In the genomic region with DNA sequence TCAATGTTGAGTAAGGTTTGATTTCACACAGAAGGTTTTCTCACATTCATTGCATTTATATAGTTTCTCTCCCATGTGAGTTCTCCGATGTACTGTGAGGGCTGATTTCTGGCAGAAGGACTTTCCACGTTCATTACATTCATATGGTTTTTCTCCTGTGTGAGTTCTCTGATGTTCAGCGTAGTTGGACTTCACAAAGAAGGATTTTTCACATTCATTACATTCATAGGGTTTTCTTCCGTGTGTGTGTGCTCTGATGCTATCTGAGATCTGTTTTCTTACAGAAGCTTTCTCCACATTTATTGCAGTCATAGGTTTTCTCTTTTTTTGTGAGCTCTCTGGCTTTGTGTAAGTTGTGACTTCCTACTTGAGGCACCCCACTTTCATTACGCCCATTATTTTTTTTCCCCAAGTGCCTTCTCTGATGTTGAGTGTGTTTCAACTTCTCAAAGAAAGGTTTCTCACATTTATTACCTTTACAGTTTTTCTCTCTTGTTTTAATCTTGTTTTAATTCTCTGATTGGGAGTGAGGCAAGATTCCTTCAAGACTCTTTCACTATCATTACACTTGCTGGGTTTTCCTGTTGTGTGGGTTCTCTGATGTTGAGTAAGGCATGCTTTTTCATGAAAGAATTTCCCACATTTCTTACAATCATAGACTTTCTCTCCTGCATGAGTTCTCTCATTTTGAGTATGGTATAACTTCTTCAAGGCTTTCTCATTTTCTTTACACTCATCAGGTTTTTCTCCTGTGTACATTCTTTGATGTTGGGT, we compare ENCODE assay signal across 21 cellular contexts. TPM values are rescaled to one million over a fixed set of nuclear protein-coding genes. Genes with fewer than 3 reads are reported as not detected.
DNase-seq lines count a peak whose midpoint lies in the region; ATAC-seq, FAIRE-seq and TF ChIP-seq lines count a peak whose summit lies in the region.
"Had no signal": no experiment of that assay in that cellular context is flagged by ENCODE, and none has a peak within 500 bp of the region (broad histone marks: within the 10 kb centered on the region; RNA-seq: fewer than 3 reads in every experiment).

No MANE protein-coding gene starts in this region.

- H3K36me3 ChIP-seq in HEK293 (ENCODE audit: control insufficient read depth in 2 of 2, insufficient read depth in 1 of 2, low read length in 2 of 2): no peaks in the 10 kb centered on the region
- no peaks in the 10 kb centered on the region for H3K36me3 ChIP-seq in K562 (ENCODE audit: control insufficient read depth, insufficient read depth, low read length)
- no peaks in the 10 kb centered on the region for H3K36me3 ChIP-seq in A673 (ENCODE audit: insufficient read depth, low read length, poor library complexity, severe bottlenecking)
- H3K36me3 ChIP-seq: BLaER1 treated with 17β-estradiol and CSF1 and Interleukin-3, amounts not matched to agents 10 nM and 100 nM had no signal

- H3K79me2 ChIP-seq in K562 (ENCODE audit: control insufficient read depth, insufficient read depth, low read length): no peaks in the 10 kb centered on the region

- no peak for FAIRE-seq in K562 (lab: Jason Lieb, UNC)
- FAIRE-seq: A204.1, G401.6, GM12891, GM19239 had no signal

- H3K27ac ChIP-seq in HEK293 (ENCODE audit: extremely low read depth, low read depth, low read length) (no peak overlapping the region), K562 (ENCODE audit: extremely low read depth, low read depth, low read length) (no peak overlapping the region), A673 (ENCODE audit: low read depth, low read length, poor library complexity, severe bottlenecking) (no peak overlapping the region)
- H3K27ac ChIP-seq: BLaER1 treated with 17β-estradiol and CSF1 and Interleukin-3, amounts not matched to agents 10 nM and 100 nM; C4-2B had no signal

- WGBS in K562 (ENCODE audit: insufficient coverage, low coverage, missing lambda C conversion rate): 0% methylated on average over 5 of the region's 5 CpGs

- H3K4me2 ChIP-seq in K562 (ENCODE audit: insufficient read depth, low read length): no peak overlapping the region
- H3K4me2 ChIP-seq: BLaER1 treated with 17β-estradiol and CSF1 and Interleukin-3, amounts not matched to agents 10 nM and 100 nM had no signal

- POLR2A ChIA-PET in HEK293 (lab: Yijun Ruan, JAX) (no interaction called here), K562 (lab: Yijun Ruan, JAX) (no interaction called here), A673 (lab: Charles Lee; ENCODE audit: low non-redundant PET) (no interaction called here)

- TF ChIP-seq CTCF in HEK293 (tag by site-specific recombination; IDR thresholded peaks at IDR 0.05): no peak
- TF ChIP-seq CTCF in K562 (IDR thresholded peaks at IDR 0.05 in 2 of 3, conservative IDR thresholded peaks at IDR 0.05 in 1 of 3; ENCODE audit: insufficient read depth in 2 of 3, low read depth in 1 of 3, low read length in 3 of 3): no peak
- TF ChIP-seq CTCF in endothelial cell (IDR thresholded peaks at IDR 0.05; ENCODE audit: unreplicated experiment): no peak
- no peak for TF ChIP-seq CTCF in A673 (conservative IDR thresholded peaks at IDR 0.05; ENCODE audit: low read depth, low read length)

- in situ Hi-C loops in K562 (cut with MboI): no loop called here

- TF ChIP-seq RAD21 in K562 (CRISPR knock-in tag; conservative IDR thresholded peaks at IDR 0.05 in 1 of 2, IDR thresholded peaks at IDR 0.05 in 1 of 2): no peak

- no TSS peak for BruUV-seq in K562 (replicated peaks; lab: Mats Ljungman, UMichigan)
- BruUV-seq in A673 (replicated peaks; lab: Mats Ljungman, UMichigan): no TSS peak

- H3K4me1 ChIP-seq in HEK293 (ENCODE audit: control insufficient read depth, insufficient read depth, low read length): no peaks in the 10 kb centered on the region
- no peaks in the 10 kb centered on the region for H3K4me1 ChIP-seq in K562 (replicated peaks in 1 of 2; ENCODE audit: control insufficient read depth in 2 of 2, insufficient read depth in 2 of 2, low read length in 2 of 2)
- no peaks in the 10 kb centered on the region for H3K4me1 ChIP-seq in A673 (ENCODE audit: insufficient read depth, low read length, poor library complexity, severe bottlenecking)
- H3K4me1 ChIP-seq: BLaER1 treated with 17β-estradiol and CSF1 and Interleukin-3, amounts not matched to agents 10 nM and 100 nM; Caco-2 had no signal

- H3K4me3 ChIP-seq in HEK293 (ENCODE audit: low read depth, low read length) (no peak overlapping the region), K562 (no peak overlapping the region), A673 (ENCODE audit: low read depth, low read length, poor library complexity, severe bottlenecking) (no peak overlapping the region)
- H3K4me3 ChIP-seq: BLaER1 treated with 17β-estradiol and CSF1 and Interleukin-3, amounts not matched to agents 10 nM and 100 nM had no signal

- no peaks in the 10 kb centered on the region for H3K27me3 Mint-ChIP-seq in endothelial cell (ENCODE audit: unreplicated experiment)

- no peak overlapping the region for H2AFZ ChIP-seq in K562 (ENCODE audit: low read depth, low read length)

- no peak overlapping the region for H3K9ac ChIP-seq in K562 (ENCODE audit: insufficient read depth in 1 of 2, low read depth in 2 of 2, low read length in 2 of 2)
- H3K9ac ChIP-seq: BLaER1 treated with 17β-estradiol and CSF1 and Interleukin-3, amounts not matched to agents 10 nM and 100 nM had no signal

- intact Hi-C loops in K562 (cut with micrococcal nuclease) (no loop called here), A673 (cut with micrococcal nuclease; ENCODE audit: unreplicated experiment) (no loop called here)

- TF ChIP-seq EP300 in K562 (IDR thresholded peaks at IDR 0.05; ENCODE audit: low read length): no peak

- peaks cover 19% of the 10 kb centered on the region for H3K36me3 Mint-ChIP-seq in endothelial cell (ENCODE audit: low read depth, unreplicated experiment)
- H3K36me3 Mint-ChIP-seq: CD8-positive, alpha-beta T cell had no signal

- no peaks in the 10 kb centered on the region for H4K20me1 ChIP-seq in K562 (replicated peaks; ENCODE audit: control insufficient read depth, insufficient read depth, low read length)
- H4K20me1 ChIP-seq: BLaER1 treated with 17β-estradiol and CSF1 and Interleukin-3, amounts not matched to agents 10 nM and 100 nM had no signal

- ATAC-seq in K562: no peak
- ATAC-seq: CD8-positive, alpha-beta T cell had no signal

- peak overlapping the region; percentile 48 for H3K4me3 Mint-ChIP-seq in endothelial cell (ENCODE audit: unreplicated experiment)
- H3K4me3 Mint-ChIP-seq: B cell; CD4-positive, alpha-beta T cell; CD8-positive, alpha-beta T cell had no signal

- CTCF ChIA-PET in HEK293 (lab: Yijun Ruan, JAX): no interaction called here
- CTCF ChIA-PET in K562 (lab: Yijun Ruan, JAX; ENCODE audit: low intra/inter-chr PET ratio): no interaction called here
- CTCF ChIA-PET in A673 (lab: Charles Lee): no interaction called here

- H3K9me1 ChIP-seq in K562 (ENCODE audit: control insufficient read depth, insufficient read depth, low read length): no peaks in the 10 kb centered on the region

- H3K9me3 Mint-ChIP-seq in endothelial cell (ENCODE audit: unreplicated experiment): peaks cover 9% of the 10 kb centered on the region

- peaks cover 5% of the 10 kb centered on the region for H3K4me1 Mint-ChIP-seq in endothelial cell (ENCODE audit: unreplicated experiment)

- DNase-seq in K562 (ENCODE audit: extremely low read depth in 1 of 4, low spot score in 3 of 4): no peak
- no peak for DNase-seq in endothelial cell (ENCODE audit: low spot score)
- no peak for DNase-seq in A673 (ENCODE audit: low spot score)
- DNase-seq in stimulated activated CD4-positive, alpha-beta T cell treated with anti-CD3 and anti-CD28 coated beads, Interleukin-4, amount 100 ng/mL, for 1 hour: no peak
- no peak for DNase-seq in NCI-H1092 treated with DMSO at 0.1 percent for 48 hours (lab: John Stamatoyannopoulos, UW)
- DNase-seq: 8988T; AML-193; Caco-2; Calu3; CD4-positive, alpha-beta T cell; CD8-positive, alpha-beta T cell; DMS79 treated with DMSO at 0.1 percent for 48 hours; GF-D8 had no signal

- peaks cover 15 to 21% of the 10 kb centered on the region in 2 experiments; a peak in 4 of 5 replicates for H3K27me3 ChIP-seq in K562 (ENCODE audit: control insufficient read depth in 2 of 2, insufficient read depth in 2 of 2, low read length in 2 of 2)
- H3K27me3 ChIP-seq in A673 (replicated peaks; ENCODE audit: insufficient read depth, low read depth, low read length, poor library complexity): peaks cover 9% of the 10 kb centered on the region
- H3K27me3 ChIP-seq: BLaER1 treated with 17β-estradiol and CSF1 and Interleukin-3, amounts not matched to agents 10 nM and 100 nM had no signal

- no peak for TF ChIP-seq POLR2A in K562 (conservative IDR thresholded peaks at IDR 0.05)

- no peaks in the 10 kb centered on the region for H3K9me3 ChIP-seq in HEK293 (ENCODE audit: control insufficient read depth, insufficient read depth, low read depth, low read length)
- no peaks in the 10 kb centered on the region; the same call in none of the 2 replicates for H3K9me3 ChIP-seq in K562 (replicated peaks; ENCODE audit: control insufficient read depth, insufficient read depth, low read depth, low read length)
- peaks cover 14% of the 10 kb centered on the region for H3K9me3 ChIP-seq in A673 (ENCODE audit: low read depth, low read length, poor library complexity, severe bottlenecking)

- H3K27ac Mint-ChIP-seq in endothelial cell (ENCODE audit: unreplicated experiment): no peak overlapping the region
- H3K27ac Mint-ChIP-seq: B cell; CD4-positive, alpha-beta T cell; CD8-positive, alpha-beta T cell had no signal

RNA-seq across cellular contexts. Expression of a gene that starts 50.0 kb away (rescaled TPM):
- 25.8 and 29.0 TPM in 2 replicates for total RNA-seq in K562 (2011; cell fraction: chromatin; rRNA removed; ENCODE audit: low replicate concordance)
- total RNA-seq in K562 (2011; cell fraction: nucleolus; rRNA removed): 10.8 and 12.8 TPM in 2 replicates
- total RNA-seq in K562 (2011; cell fraction: nucleoplasm; rRNA removed): 19.3 and 27.9 TPM in 2 replicates
- 7.5 and 10.5 TPM in 2 replicates for total RNA-seq in K562 (2014; rRNA removed)
- 10.2 and 10.6 TPM in 2 replicates for total RNA-seq in K562 (2014; rRNA removed; fragmentation: Illumina TruSeq; extraction: Trizol)
- total RNA-seq in K562 (2015; rRNA removed; fragmentation: Illumina TruSeq; extraction: Trizol): 14.3 and 16.8 TPM in 2 replicates
- 16.5 and 19.6 TPM in 2 replicates for total RNA-seq in K562 (2021)
- 16.4 and 17.6 TPM in 2 replicates for polyA plus RNA-seq in K562 (2011; rRNA removed)
- polyA plus RNA-seq in K562 (2011; cell fraction: cytosol; rRNA removed): 22.4 and 24.3 TPM in 2 replicates
- 32.1 and 38.6 TPM in 2 replicates for polyA plus RNA-seq in K562 (2011; cell fraction: nucleus; rRNA removed)
- polyA plus RNA-seq in K562 (2012): 13.4 and 16.5 TPM in 2 replicates
- polyA plus RNA-seq in K562 (2014; fragmentation: Illumina TruSeq; extraction: Trizol): 16.4 and 21.5 TPM in 2 replicates
- 10 to 100 TPM in 1 of 2 experiments, 1 to 10 TPM in 1; 8.8 to 15.9 TPM for polyA plus RNA-seq in K562 (2014; fragmentation: Nextera tagmentation; extraction: Ambion mirVana)
- 12.2 and 14.8 TPM in 2 replicates for polyA plus RNA-seq in K562 (2014; rRNA removed)
- polyA minus RNA-seq in K562 (2011; rRNA and poly(A)+ RNA removed): 20.3 and 24.0 TPM in 2 replicates
- 12.3 and 15.4 TPM in 2 replicates for polyA minus RNA-seq in K562 (2011; cell fraction: cytosol; rRNA and poly(A)+ RNA removed)
- 9.2 and 15.8 TPM in 2 replicates for polyA minus RNA-seq in K562 (2011; cell fraction: nucleus; rRNA and poly(A)+ RNA removed)
- total RNA-seq in endothelial cell (ENCODE audit: unreplicated experiment): 35.6 TPM
- 35.3 and 38.5 TPM in 2 replicates for total RNA-seq in A673 (2021)

RNA-seq across cellular contexts. Expression of a gene that starts 56.9 kb away (rescaled TPM):
- total RNA-seq in K562 (2011; cell fraction: chromatin; rRNA removed; ENCODE audit: low replicate concordance): 0.46 and 1.1 TPM in 2 replicates
- total RNA-seq in K562 (2011; cell fraction: nucleolus; rRNA removed): 0.50 and 0.53 TPM in 2 replicates
- total RNA-seq in K562 (2011; cell fraction: nucleoplasm; rRNA removed): 0.31 and 0.51 TPM in 2 replicates
- 0.12 and 0.27 TPM in 2 replicates for total RNA-seq in K562 (2014; rRNA removed)
- total RNA-seq in K562 (2014; rRNA removed; fragmentation: Illumina TruSeq; extraction: Trizol): 0.22 and 0.29 TPM in 2 replicates
- total RNA-seq in K562 (2015; rRNA removed; fragmentation: Illumina TruSeq; extraction: Trizol): 0.22 and 0.23 TPM in 2 replicates
- total RNA-seq in K562 (2021): 0.24 and 0.34 TPM in 2 replicates
- polyA plus RNA-seq in K562 (2011; rRNA removed): 0.05 and 0.06 TPM in 2 replicates
- 0.01 TPM in 1 of 2 replicates, not detected in the other for polyA plus RNA-seq in K562 (2011; cell fraction: cytosol; rRNA removed)
- polyA plus RNA-seq in K562 (2011; cell fraction: nucleus; rRNA removed): 0.13 and 0.23 TPM in 2 replicates
- polyA plus RNA-seq in K562 (2012): 0.14 and 0.98 TPM in 2 replicates
- 0.21 TPM in 2 replicates for polyA plus RNA-seq in K562 (2014; fragmentation: Illumina TruSeq; extraction: Trizol)
- under 1 TPM in 1 of 2 experiments, not detected in 1; 0.08 TPM for polyA plus RNA-seq in K562 (2014; fragmentation: Nextera tagmentation; extraction: Ambion mirVana)
- 0.19 and 0.21 TPM in 2 replicates for polyA plus RNA-seq in K562 (2014; rRNA removed)
- 0.04 and 0.09 TPM in 2 replicates for polyA minus RNA-seq in K562 (2011; rRNA and poly(A)+ RNA removed)
- not detected in 2 replicates for polyA minus RNA-seq in K562 (2011; cell fraction: cytosol; rRNA and poly(A)+ RNA removed)
- 0.11 TPM in 1 of 2 replicates, not detected in the other for polyA minus RNA-seq in K562 (2011; cell fraction: nucleus; rRNA and poly(A)+ RNA removed)
- total RNA-seq in endothelial cell (ENCODE audit: unreplicated experiment): 19.5 TPM
- 4.4 and 4.5 TPM in 2 replicates for total RNA-seq in A673 (2021)
- total RNA-seq: Caco-2, Calu3 had no signal
